7 cellular contexts compared by ENCODE assay signal in the genomic region with DNA sequence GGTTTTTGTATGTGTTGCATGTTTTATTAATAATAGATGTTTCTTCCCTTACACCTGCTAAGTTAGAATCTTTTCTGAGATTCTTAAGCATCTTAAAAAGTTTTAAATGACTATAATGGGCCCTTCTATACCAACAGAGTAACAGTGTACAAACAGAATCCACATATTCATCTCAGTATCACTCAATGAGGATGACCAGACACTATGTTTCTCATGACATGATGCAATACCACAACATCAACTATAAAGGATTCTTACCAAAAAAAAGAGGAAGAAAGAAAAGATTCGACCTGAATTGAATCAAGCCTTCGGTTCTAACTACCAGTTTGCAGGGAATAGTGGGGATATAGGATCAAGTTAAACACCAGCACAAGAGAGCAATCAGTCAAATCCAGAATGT. TPM values are rescaled to one million over a fixed set of nuclear protein-coding genes. Genes with fewer than 3 reads are reported as not detected.
DNase-seq lines count a peak whose midpoint lies in the region; ATAC-seq lines count a peak whose summit lies in the region.

No MANE protein-coding gene starts in this region.

- ATAC-seq in GM19043 (IDR thresholded peaks at IDR 0.05; ENCODE audit: low read depth, unreplicated experiment): peak; percentile 65
- ATAC-seq in HG03175 (IDR thresholded peaks at IDR 0.05; ENCODE audit: unreplicated experiment): peak; percentile 83
- ATAC-seq in GM19328 (IDR thresholded peaks at IDR 0.05; ENCODE audit: unreplicated experiment): no peak

- H3K27me3 ChIP-seq in skeletal muscle tissue (ENCODE audit: control insufficient read depth in 3 of 3, insufficient read depth in 3 of 3, low read length in 3 of 3): no peaks in the 10 kb centered on the region

- no peak overlapping the region for H3K9ac ChIP-seq in skeletal muscle tissue (ENCODE audit: low read depth in 1 of 3, low read length in 3 of 3)

- no peaks in the 10 kb centered on the region for H3K36me3 ChIP-seq in skeletal muscle tissue (ENCODE audit: control insufficient read depth in 3 of 3, insufficient read depth in 3 of 3, low read length in 3 of 3)

- DNase-seq in NCI-H446 (lab: John Stamatoyannopoulos, UW): no peak
- DNase-seq in GOT3 (lab: John Stamatoyannopoulos, UW): no peak

- H3K27me3 Mint-ChIP-seq in activated naive CD8-positive, alpha-beta T cell: no peaks in the 10 kb centered on the region

- no peaks in the 10 kb centered on the region for H3K9me3 ChIP-seq in skeletal muscle tissue (ENCODE audit: control insufficient read depth in 3 of 3, low read length in 3 of 3)

- H3K4me3 Mint-ChIP-seq in activated naive CD8-positive, alpha-beta T cell: no peak overlapping the region

- H3K9me3 Mint-ChIP-seq in activated naive CD8-positive, alpha-beta T cell (ENCODE audit: low read depth): no peaks in the 10 kb centered on the region

- H3K4me1 ChIP-seq in skeletal muscle tissue (ENCODE audit: control insufficient read depth in 3 of 3, insufficient read depth in 3 of 3, low read length in 3 of 3): peaks cover 8 to 12% (median 12%) of the 10 kb centered on the region in 3 donors

- H3K36me3 Mint-ChIP-seq in activated naive CD8-positive, alpha-beta T cell: peaks cover 16% of the 10 kb centered on the region

- peak overlapping the region; percentile 59 for H3K27ac Mint-ChIP-seq in activated naive CD8-positive, alpha-beta T cell

- peaks cover 64% of the 10 kb centered on the region for H3K4me1 Mint-ChIP-seq in activated naive CD8-positive, alpha-beta T cell (ENCODE audit: low read depth)

- no peak overlapping the region for H3K4me3 ChIP-seq in skeletal muscle tissue (ENCODE audit: low read length in 3 of 3)

- peak overlapping the region; percentile 34 for H3K27ac ChIP-seq in skeletal muscle tissue (ENCODE audit: low read depth, low read length)

RNA-seq across cellular contexts. Expression of gene INTS6, which starts 56.5 kb away (rescaled TPM):
- total RNA-seq in skeletal muscle tissue: 20.4 TPM

RNA-seq across cellular contexts. Expression of gene SERPINE3, which starts 56.9 kb away (rescaled TPM):
- total RNA-seq in skeletal muscle tissue: not detected
